ENCODE assay signal across 34 cellular contexts in the genomic region with DNA sequence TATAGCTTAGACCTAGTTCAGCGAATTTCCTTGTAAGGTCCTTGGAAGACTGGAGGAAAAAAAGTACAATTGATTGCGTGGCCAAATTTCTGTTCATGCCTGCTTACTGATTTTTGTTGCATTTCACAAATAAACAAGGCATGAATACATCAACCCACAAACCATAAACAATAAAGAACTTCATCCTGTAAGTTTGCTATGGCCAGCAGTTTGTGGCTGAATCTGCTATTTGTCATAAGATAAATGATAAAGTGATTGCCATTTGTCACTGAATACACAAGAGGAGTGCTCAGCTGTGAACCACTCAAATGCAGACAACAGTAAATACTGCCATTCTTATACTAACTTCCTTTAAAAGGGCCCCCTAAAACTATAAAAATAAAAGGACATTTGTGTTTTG.
"Had no signal": no experiment of that assay in that cellular context is flagged by ENCODE, and none has a peak within 500 bp of the region (broad histone marks: within the 10 kb centered on the region; RNA-seq: fewer than 3 reads in every experiment).

No MANE protein-coding gene starts in this region.

- H3K4me3 Mint-ChIP-seq: activated B cell treated with CpG ODN at 0.5 μM for 24 hours; activated CD4-positive, alpha-beta memory T cell treated with anti-CD3 and anti-CD28 coated beads for 36 hours; activated naive CD4-positive, alpha-beta T cell treated with anti-CD3 and anti-CD28 coated beads for 36 hours; activated T-cell treated with anti-CD3 and anti-CD28 coated beads, Interleukin-2, amount 50 U/mL, for 4 hours; activated T-helper 1 cell treated with anti-CD3 and anti-CD28 coated beads, Interleukin-12 subunit alpha, Interleukin-12 subunit beta, Interleukin-2, Interleukin-4 antibody, amounts not matched to agents 30 ng/mL and 10 ng/mL and 1 ng/mL, durations not matched to agents 14 hours and 24 hours and 36 hours; brain had no signal

- FAIRE-seq: bronchial epithelial cell had no signal

- H3K27me3 ChIP-seq: adrenal gland, Peyer's patch, SJSA1 had no signal

- H3K27ac ChIP-seq: adrenal gland, Peyer's patch, SJSA1, VCaP had no signal

- DNase-seq: activated B cell treated with CpG ODN at 0.5 μM for 24 hours; activated CD4-positive, alpha-beta memory T cell treated with anti-CD3 and anti-CD28 coated beads for 36 hours; activated CD4-positive, alpha-beta T cell treated with anti-CD3 and anti-CD28 coated beads for 4 hours; activated CD4-positive, alpha-beta T cell treated with anti-CD3 and anti-CD28 coated beads, Interleukin-2, amount 50 U/mL, for 1 hour; activated CD4-positive, CD25-positive, alpha-beta regulatory T cell treated with anti-CD3 and anti-CD28 coated beads, Interleukin-2, amount 50 U/mL, for 72 hours; activated CD8-positive, alpha-beta memory T cell treated with anti-CD3 and anti-CD28 coated beads, Interleukin-2, amount 50 U/mL, for 4 hours; activated gamma-delta T cell treated with Interleukin-2 at 50 U/mL for 16 hours; activated naive CD4-positive, alpha-beta T cell treated with anti-CD3 and anti-CD28 coated beads for 36 hours; activated T-cell treated with anti-CD3 and anti-CD28 coated beads for 4 hours; activated T-cell treated with anti-CD3 and anti-CD28 coated beads, Interleukin-2, amount 50 U/mL, for 4 hours; adrenal gland; caudate nucleus; cerebellar nuclear complex; NCI-H1092 treated with DMSO at 0.1 percent for 48 hours; NCI-H146; NCI-H187; NCI-H2029 treated with DMSO at 0.1 percent for 48 hours; NCI-H2171 treated with DMSO at 0.1 percent for 48 hours; NCI-H2227 treated with DMSO at 0.1 percent for 48 hours; NCI-H446; NCI-H510A treated with DMSO at 0.1 percent for 48 hours; Peyer's patch; RPMI8226; SHP77 treated with DMSO at 0.1 percent for 48 hours; SW 1271; T-helper 1 cell; T-helper 2 cell; T-helper 9 cell had no signal

- H3K9me3 ChIP-seq: Peyer's patch, SJSA1 had no signal

- H3K4me3 ChIP-seq: adrenal gland, Peyer's patch, SJSA1 had no signal

- H3K4me1 ChIP-seq: adrenal gland, Peyer's patch, SJSA1 had no signal

- H3K36me3 ChIP-seq: adrenal gland, Peyer's patch, SJSA1 had no signal

- H3K9me3 Mint-ChIP-seq: activated B cell treated with CpG ODN at 0.5 μM for 24 hours; activated CD4-positive, alpha-beta memory T cell treated with anti-CD3 and anti-CD28 coated beads for 36 hours; activated naive CD4-positive, alpha-beta T cell treated with anti-CD3 and anti-CD28 coated beads for 36 hours; activated T-helper 1 cell treated with anti-CD3 and anti-CD28 coated beads, Interleukin-12 subunit alpha, Interleukin-12 subunit beta, Interleukin-2, Interleukin-4 antibody, amounts not matched to agents 30 ng/mL and 10 ng/mL and 1 ng/mL, durations not matched to agents 14 hours and 24 hours and 36 hours; brain had no signal

- H3K27ac Mint-ChIP-seq: activated B cell treated with CpG ODN at 0.5 μM for 24 hours; activated CD4-positive, alpha-beta memory T cell treated with anti-CD3 and anti-CD28 coated beads for 36 hours; activated naive CD4-positive, alpha-beta T cell treated with anti-CD3 and anti-CD28 coated beads for 36 hours; activated naive CD4-positive, alpha-beta T cell treated with anti-CD3 and anti-CD28 coated beads, Interleukin-2, amount 50 U/mL, for 72 hours; activated T-helper 1 cell treated with anti-CD3 and anti-CD28 coated beads, Interleukin-12 subunit alpha, Interleukin-12 subunit beta, Interleukin-2, Interleukin-4 antibody, amounts not matched to agents 30 ng/mL and 10 ng/mL and 1 ng/mL, durations not matched to agents 14 hours and 24 hours and 36 hours; brain had no signal

- ATAC-seq: activated naive CD4-positive, alpha-beta T cell treated with anti-CD3 and anti-CD28 coated beads, Interleukin-2, amount 50 U/mL, for 72 hours; activated T-cell treated with anti-CD3 and anti-CD28 coated beads, Interleukin-2, amount 50 U/mL, for 4 hours had no signal

- H3K36me3 Mint-ChIP-seq: activated CD4-positive, alpha-beta memory T cell treated with anti-CD3 and anti-CD28 coated beads for 36 hours; activated naive CD4-positive, alpha-beta T cell treated with anti-CD3 and anti-CD28 coated beads, Interleukin-2, amount 50 U/mL, for 72 hours; brain had no signal

- H3K27me3 Mint-ChIP-seq: activated B cell treated with CpG ODN at 0.5 μM for 24 hours; activated CD4-positive, alpha-beta memory T cell treated with anti-CD3 and anti-CD28 coated beads for 36 hours had no signal
